18 cellular contexts compared by ENCODE assay signal in genomic region chr2:170848587-170848986, GRCh38. TPM values are rescaled to one million over a fixed set of nuclear protein-coding genes. Genes with fewer than 3 reads are reported as not detected.
DNase-seq lines count a peak whose midpoint lies in the region; TF ChIP-seq lines count a peak whose summit lies in the region.
"Had no signal": no experiment of that assay in that cellular context is flagged by ENCODE, and none has a peak within 500 bp of the region (broad histone marks: within the 10 kb centered on the region; RNA-seq: fewer than 3 reads in every experiment).

No MANE protein-coding gene starts in this region.

- no peaks in the 10 kb centered on the region for H3K4me1 ChIP-seq in vagina
- H3K4me1 ChIP-seq: transverse colon had no signal

- no peaks in the 10 kb centered on the region for H3K9me3 ChIP-seq in vagina
- H3K9me3 ChIP-seq: transverse colon had no signal

- no peaks in the 10 kb centered on the region for H3K27me3 ChIP-seq in vagina

- intact Hi-C loops in vagina (cut with DNase I), result no loop called here

- H3K27ac ChIP-seq in epithelial cell of prostate (no peak overlapping the region), vagina (no peak overlapping the region)
- H3K27ac ChIP-seq: transverse colon had no signal

- TF ChIP-seq POLR2A in vagina (IDR thresholded peaks at IDR 0.05), result no peak

- peak; percentile 64 for DNase-seq in GM03348 (ENCODE audit: low spot score)
- peak; percentile 65 for DNase-seq in RKO (ENCODE audit: low spot score)
- DNase-seq in epithelial cell of prostate (ENCODE audit: low read depth, low spot score), result peak; percentile 16
- peak; percentile 50 for DNase-seq in non-pigmented ciliary epithelial cell (ENCODE audit: low read depth)
- DNase-seq in COLO829 (ENCODE audit: low spot score), result no peak
- no peak for DNase-seq in activated CD4-positive, alpha-beta T cell treated with anti-CD3 and anti-CD28 coated beads, Interleukin-2, amount 50 U/mL, for 1 hour
- DNase-seq in DMS53 treated with DMSO at 0.1 percent for 48 hours (lab: John Stamatoyannopoulos, UW; ENCODE audit: unreplicated experiment), result no peak
- no peak for DNase-seq in vagina (ENCODE audit: extremely low spot score in 2 of 2)
- DNase-seq: activated CD4-positive, alpha-beta T cell treated with anti-CD3 and anti-CD28 coated beads for 4 hours; activated T-cell treated with anti-CD3 and anti-CD28 coated beads, Interleukin-2, amount 50 U/mL, for 24 hours; CD4-positive, CD25-positive, alpha-beta regulatory T cell; dermis blood vessel endothelial cell; kidney; NCI-H1417 treated with DMSO at 0.1 percent for 48 hours; T-helper 2 cell; transverse colon had no signal

- H3K4me3 ChIP-seq in vagina, result no peak overlapping the region
- H3K4me3 ChIP-seq: K562, transverse colon had no signal

- TF ChIP-seq CTCF in vagina (IDR thresholded peaks at IDR 0.05), result no peak

- no peaks in the 10 kb centered on the region for H3K36me3 ChIP-seq in vagina
- H3K36me3 ChIP-seq: transverse colon had no signal

RNA-seq across cellular contexts. Expression of gene GAD1, which starts 31.9 kb away (rescaled TPM):
- not detected for total RNA-seq in vagina
- total RNA-seq: CD4-positive, CD25-positive, alpha-beta regulatory T cell; dermis blood vessel endothelial cell; NCI-H460; transverse colon had no signal

Comparison
In these comparisons a context has a peak if more than half of its experiments do, and no peak if none do; other contexts are left out.
1. DNase-seq: peak in GM03348 (single experiment), RKO (single experiment), epithelial cell of prostate (single experiment) and non-pigmented ciliary epithelial cell (single experiment); none in COLO829 (single experiment), activated CD4-positive, alpha-beta T cell treated with anti-CD3 and anti-CD28 coated beads, Interleukin-2, amount 50 U/mL, for 1 hour (single experiment), DMS53 treated with DMSO at 0.1 percent for 48 hours (single experiment) and vagina (0 of 2).